12 cellular contexts compared by ENCODE assay signal in the genomic region with DNA sequence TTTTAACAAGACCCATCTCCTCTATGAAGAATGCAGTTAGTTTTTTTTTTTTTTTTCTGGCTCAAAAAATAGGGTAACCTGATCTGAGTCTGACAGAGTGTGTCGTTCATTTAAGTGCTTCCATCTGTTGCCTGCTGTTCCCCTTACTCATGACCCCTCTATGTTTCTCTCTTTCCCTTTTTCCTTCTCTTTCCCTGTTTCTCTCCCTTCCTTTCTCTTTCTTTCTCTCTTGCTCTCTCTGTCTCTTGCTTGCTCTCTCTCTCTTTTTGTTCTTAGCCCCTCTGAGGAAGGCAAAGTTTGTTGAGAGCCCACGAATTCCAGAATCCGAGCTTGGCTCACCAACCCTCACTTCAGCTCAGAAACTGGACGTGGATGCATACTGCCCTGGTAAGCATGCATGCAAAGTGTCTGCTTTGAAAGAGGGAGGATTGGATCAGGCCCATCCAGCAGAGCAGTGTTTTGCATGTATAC.
DNase-seq lines count a peak whose midpoint lies in the region; ATAC-seq lines count a peak whose summit lies in the region.
"Had no signal": no experiment of that assay in that cellular context is flagged by ENCODE, and none has a peak within 500 bp of the region (broad histone marks: within the 10 kb centered on the region; RNA-seq: fewer than 3 reads in every experiment).

No MANE protein-coding gene starts in this region.

- H3K27me3 ChIP-seq in neuron (ENCODE audit: insufficient read depth, low read length), result no peaks in the 10 kb centered on the region

- no peaks in the 10 kb centered on the region for H3K9me3 ChIP-seq in neuron (ENCODE audit: low read length)

- no peak overlapping the region for H3K4me3 Mint-ChIP-seq in stimulated activated naive CD8-positive, alpha-beta T cell treated with anti-CD3 and anti-CD28 coated beads, Interleukin-15, amount 100 ng/mL, for 72 hours
- H3K4me3 Mint-ChIP-seq: CD4-positive, CD25-positive, alpha-beta regulatory T cell; T-cell had no signal

- H3K4me1 ChIP-seq in neuron (ENCODE audit: insufficient read depth, low read length), result peaks cover 68% of the 10 kb centered on the region

- no peaks in the 10 kb centered on the region for H3K36me3 ChIP-seq in neuron (ENCODE audit: insufficient read depth, low read length)

- H3K4me3 ChIP-seq in neuron (ENCODE audit: low read length), result peak overlapping the region; percentile 51
- H3K4me3 ChIP-seq: GM12878 had no signal

- no peak overlapping the region for H2AFZ ChIP-seq in neuron (ENCODE audit: low read depth, low read length)

- DNase-seq in GM03348 (ENCODE audit: low spot score) (peak; percentile 37), NCI-H526 treated with DMSO at 0.1 percent for 48 hours (lab: John Stamatoyannopoulos, UW) (peak; percentile 90), ecto neural progenitor cell (ENCODE audit: low spot score) (peak; percentile 58), NCI-H187 treated with DMSO at 0.1 percent for 48 hours (lab: John Stamatoyannopoulos, UW) (no peak), posterior vena cava (ENCODE audit: low spot score) (no peak)
- no peak for DNase-seq in stimulated activated naive CD8-positive, alpha-beta T cell treated with anti-CD3 and anti-CD28 coated beads, Interleukin-15, amount 100 ng/mL, for 72 hours
- DNase-seq: CD4-positive, CD25-positive, alpha-beta regulatory T cell; NCI-H146; T-cell had no signal

- intact Hi-C loops in posterior vena cava (cut with DNase I), result no loop called here

- H3K27ac Mint-ChIP-seq in stimulated activated naive CD8-positive, alpha-beta T cell treated with anti-CD3 and anti-CD28 coated beads, Interleukin-15, amount 100 ng/mL, for 72 hours, result no peak overlapping the region
- H3K27ac Mint-ChIP-seq: CD4-positive, CD25-positive, alpha-beta regulatory T cell; T-cell had no signal

- H3K4me1 Mint-ChIP-seq in stimulated activated naive CD8-positive, alpha-beta T cell treated with anti-CD3 and anti-CD28 coated beads, Interleukin-15, amount 100 ng/mL, for 72 hours, result peaks cover 4% of the 10 kb centered on the region

- no peaks in the 10 kb centered on the region for H3K27me3 Mint-ChIP-seq in stimulated activated naive CD8-positive, alpha-beta T cell treated with anti-CD3 and anti-CD28 coated beads, Interleukin-15, amount 100 ng/mL, for 72 hours
- H3K27me3 Mint-ChIP-seq: T-cell had no signal

- no peak for ATAC-seq in stimulated activated naive CD8-positive, alpha-beta T cell treated with anti-CD3 and anti-CD28 coated beads, Interleukin-15, amount 100 ng/mL, for 72 hours
- no peak for ATAC-seq in HG03095 (IDR thresholded peaks at IDR 0.05; ENCODE audit: unreplicated experiment)
- ATAC-seq: T-cell had no signal

- H3K9me3 Mint-ChIP-seq in stimulated activated naive CD8-positive, alpha-beta T cell treated with anti-CD3 and anti-CD28 coated beads, Interleukin-15, amount 100 ng/mL, for 72 hours, result no peaks in the 10 kb centered on the region
- H3K9me3 Mint-ChIP-seq: T-cell had no signal

Comparison
In these comparisons a context has a peak if more than half of its experiments do, and no peak if none do; other contexts are left out.
1. DNase-seq: peak in GM03348 (single experiment), NCI-H526 treated with DMSO at 0.1 percent for 48 hours (single experiment) and ecto neural progenitor cell (single experiment); none in NCI-H187 treated with DMSO at 0.1 percent for 48 hours (single experiment), stimulated activated naive CD8-positive, alpha-beta T cell treated with anti-CD3 and anti-CD28 coated beads, Interleukin-15, amount 100 ng/mL, for 72 hours (0 of 2) and posterior vena cava (single experiment).